ENCODE assay signal across 19 cellular contexts in genomic region chr13:91356919-91357612, GRCh38. TPM values are rescaled to one million over a fixed set of nuclear protein-coding genes. Genes with fewer than 3 reads are reported as not detected.
DNase-seq lines count a peak whose midpoint lies in the region; ATAC-seq, FAIRE-seq and TF ChIP-seq lines count a peak whose summit lies in the region.
"Had no signal": no experiment of that assay in that cellular context is flagged by ENCODE, and none has a peak within 500 bp of the region (broad histone marks: within the 10 kb centered on the region; RNA-seq: fewer than 3 reads in every experiment).

No MANE protein-coding gene starts in this region.

- no peak for ATAC-seq in stimulated activated effector memory CD8-positive, alpha-beta T cell treated with anti-CD3 and anti-CD28 coated beads, Interleukin-12 subunit alpha, Interleukin-12 subunit beta, amount 100 ng/mL, for 72 hours
- ATAC-seq in GM18498 (IDR thresholded peaks at IDR 0.05; ENCODE audit: unreplicated experiment) (no peak), HG02938 (IDR thresholded peaks at IDR 0.05; ENCODE audit: unreplicated experiment) (no peak)
- ATAC-seq: right cardiac atrium, SK-N-SH treated with all-trans-retinoic acid at 6 μM for 48 hours had no signal

- peak overlapping the region; percentile 9 to 21 for H3K4me3 ChIP-seq in duodenal mucosa (ENCODE audit: low read depth in 1 of 2, low read length in 2 of 2)
- H3K4me3 ChIP-seq: breast epithelium, esophagus squamous epithelium, HAP-1, Peyer's patch, suprapubic skin had no signal

- H3K4me1 Mint-ChIP-seq in activated naive CD4-positive, alpha-beta T cell treated with anti-CD3 and anti-CD28 coated beads, Interleukin-2, amount 10 ng/mL, durations not matched to agents 7 days and 5 days = peaks cover 24% of the 10 kb centered on the region
- H3K4me1 Mint-ChIP-seq in stimulated activated effector memory CD8-positive, alpha-beta T cell treated with anti-CD3 and anti-CD28 coated beads, Interleukin-12 subunit alpha, Interleukin-12 subunit beta, amount 100 ng/mL, for 72 hours = peaks cover 14% of the 10 kb centered on the region

- peaks cover 0 to 16% of the 10 kb centered on the region in 2 donors for H3K36me3 ChIP-seq in duodenal mucosa (ENCODE audit: control insufficient read depth in 1 of 2, insufficient read depth in 2 of 2, low read length in 2 of 2)
- H3K36me3 ChIP-seq: breast epithelium had no signal

- no peak overlapping the region for H3K4me3 Mint-ChIP-seq in activated naive CD4-positive, alpha-beta T cell treated with anti-CD3 and anti-CD28 coated beads, Interleukin-2, amount 10 ng/mL, durations not matched to agents 7 days and 5 days
- H3K4me3 Mint-ChIP-seq in stimulated activated effector memory CD8-positive, alpha-beta T cell treated with anti-CD3 and anti-CD28 coated beads, Interleukin-12 subunit alpha, Interleukin-12 subunit beta, amount 100 ng/mL, for 72 hours = no peak overlapping the region
- H3K4me3 Mint-ChIP-seq: activated naive CD8-positive, alpha-beta T cell treated with anti-CD3 and anti-CD28 coated beads, Interleukin-2, amount 10 ng/mL, durations not matched to agents 7 days and 5 days had no signal

- H3K27ac ChIP-seq in duodenal mucosa (ENCODE audit: low read depth, low read length) = no peak overlapping the region
- H3K27ac ChIP-seq: breast epithelium, esophagus squamous epithelium, Peyer's patch, suprapubic skin, WERI-Rb-1 had no signal

- H3K9ac ChIP-seq in duodenal mucosa (ENCODE audit: low read depth in 1 of 2, low read length in 2 of 2) = no peak overlapping the region

- FAIRE-seq in GM12892 (lab: Jason Lieb, UNC) = no peak
- FAIRE-seq: HTR-8/SVneo had no signal

- no peak for DNase-seq in activated naive CD4-positive, alpha-beta T cell treated with anti-CD3 and anti-CD28 coated beads, Interleukin-2, amount 10 ng/mL, durations not matched to agents 7 days and 5 days
- DNase-seq in activated naive CD4-positive, alpha-beta T cell (lab: John Stamatoyannopoulos, UW) = no peak
- DNase-seq in NCI-H82 (lab: John Stamatoyannopoulos, UW) (peak; percentile 79), GM12892 (ENCODE audit: insufficient read length) (no peak)
- DNase-seq in stimulated activated effector memory CD8-positive, alpha-beta T cell treated with anti-CD3 and anti-CD28 coated beads, Interleukin-12 subunit alpha, Interleukin-12 subunit beta, amount 100 ng/mL, for 72 hours (ENCODE audit: low spot score in 2 of 2) = no peak
- DNase-seq: activated naive CD8-positive, alpha-beta T cell treated with anti-CD3 and anti-CD28 coated beads, Interleukin-2, amount 10 ng/mL, durations not matched to agents 7 days and 5 days; esophagus squamous epithelium; NCI-H2081 treated with DMSO at 0.1 percent for 48 hours; Peyer's patch; right cardiac atrium; WERI-Rb-1 had no signal

- peaks cover 55% of the 10 kb centered on the region for H3K36me3 Mint-ChIP-seq in activated naive CD4-positive, alpha-beta T cell treated with anti-CD3 and anti-CD28 coated beads, Interleukin-2, amount 10 ng/mL, durations not matched to agents 7 days and 5 days
- peaks cover 72% of the 10 kb centered on the region for H3K36me3 Mint-ChIP-seq in stimulated activated effector memory CD8-positive, alpha-beta T cell treated with anti-CD3 and anti-CD28 coated beads, Interleukin-12 subunit alpha, Interleukin-12 subunit beta, amount 100 ng/mL, for 72 hours

- H3K9me3 ChIP-seq in duodenal mucosa (ENCODE audit: control insufficient read depth in 1 of 2, low read length in 2 of 2) = no peaks in the 10 kb centered on the region
- H3K9me3 ChIP-seq: breast epithelium, esophagus squamous epithelium, HAP-1, Peyer's patch, suprapubic skin had no signal

- H3K27me3 Mint-ChIP-seq in activated naive CD4-positive, alpha-beta T cell treated with anti-CD3 and anti-CD28 coated beads, Interleukin-2, amount 10 ng/mL, durations not matched to agents 7 days and 5 days = no peaks in the 10 kb centered on the region
- H3K27me3 Mint-ChIP-seq: activated naive CD8-positive, alpha-beta T cell treated with anti-CD3 and anti-CD28 coated beads, Interleukin-2, amount 10 ng/mL, durations not matched to agents 7 days and 5 days had no signal

- H3K9me3 Mint-ChIP-seq in activated naive CD4-positive, alpha-beta T cell treated with anti-CD3 and anti-CD28 coated beads, Interleukin-2, amount 10 ng/mL, durations not matched to agents 7 days and 5 days = no peaks in the 10 kb centered on the region
- no peaks in the 10 kb centered on the region for H3K9me3 Mint-ChIP-seq in stimulated activated effector memory CD8-positive, alpha-beta T cell treated with anti-CD3 and anti-CD28 coated beads, Interleukin-12 subunit alpha, Interleukin-12 subunit beta, amount 100 ng/mL, for 72 hours
- H3K9me3 Mint-ChIP-seq: activated naive CD8-positive, alpha-beta T cell treated with anti-CD3 and anti-CD28 coated beads, Interleukin-2, amount 10 ng/mL, durations not matched to agents 7 days and 5 days had no signal

- peaks cover 25 to 51% of the 10 kb centered on the region in 2 donors for H3K4me1 ChIP-seq in duodenal mucosa (ENCODE audit: control insufficient read depth in 1 of 2, insufficient read depth in 2 of 2, low read length in 2 of 2)
- H3K4me1 ChIP-seq: breast epithelium, Peyer's patch had no signal

- CTCF ChIA-PET in activated naive CD4-positive, alpha-beta T cell treated with anti-CD3 and anti-CD28 coated beads, Interleukin-2, amount 10 ng/mL, durations not matched to agents 7 days and 5 days (lab: Charles Lee) = no interaction called here

- no peak for TF ChIP-seq POLR2A in GM12892 (IDR thresholded peaks at IDR 0.05; ENCODE audit: low read depth, low read length)

- H3K27ac Mint-ChIP-seq in activated naive CD4-positive, alpha-beta T cell treated with anti-CD3 and anti-CD28 coated beads, Interleukin-2, amount 10 ng/mL, durations not matched to agents 7 days and 5 days = peak overlapping the region; percentile 2
- peak overlapping the region; percentile 38 for H3K27ac Mint-ChIP-seq in stimulated activated effector memory CD8-positive, alpha-beta T cell treated with anti-CD3 and anti-CD28 coated beads, Interleukin-12 subunit alpha, Interleukin-12 subunit beta, amount 100 ng/mL, for 72 hours
- H3K27ac Mint-ChIP-seq: activated naive CD8-positive, alpha-beta T cell treated with anti-CD3 and anti-CD28 coated beads, Interleukin-2, amount 10 ng/mL, durations not matched to agents 7 days and 5 days had no signal

- no peaks in the 10 kb centered on the region for H3K27me3 ChIP-seq in duodenal mucosa (ENCODE audit: control insufficient read depth in 1 of 2, insufficient read depth in 2 of 2, low read length in 2 of 2)
- H3K27me3 ChIP-seq: breast epithelium, esophagus squamous epithelium, Peyer's patch, suprapubic skin had no signal

RNA-seq across cellular contexts. Expression of gene MIR17HG, which starts 9.6 kb away (rescaled TPM):
- 8.7 TPM for polyA plus RNA-seq in GM12892 (2012; ENCODE audit: missing spikeins)

RNA-seq across cellular contexts. Expression of gene GPC5, which starts 41.4 kb away (rescaled TPM):
- polyA plus RNA-seq in GM12892 (2012; ENCODE audit: missing spikeins) = 2.7 TPM
